Comparison of ENCODE assay signal across 22 cellular contexts in genomic region chr17:65227637-65228036, GRCh38.
DNase-seq lines count a peak whose midpoint lies in the region; ATAC-seq and TF ChIP-seq lines count a peak whose summit lies in the region.
"Had no signal": no experiment of that assay in that cellular context is flagged by ENCODE, and none has a peak within 500 bp of the region (broad histone marks: within the 10 kb centered on the region; RNA-seq: fewer than 3 reads in every experiment).

No MANE protein-coding gene starts in this region.

- peak overlapping the region; percentile 91 for H3K27ac Mint-ChIP-seq in T-helper 2 cell treated with Interferon-gamma antibody and Interleukin-4, amounts not matched to agents 5 μg/mL and 100 μg/mL, for 36 hours
- no peak overlapping the region for H3K27ac Mint-ChIP-seq in CD8-positive, alpha-beta T cell
- H3K27ac Mint-ChIP-seq in natural killer cell = no peak overlapping the region

- H3K79me2 ChIP-seq in SK-N-SH (ENCODE audit: insufficient read depth) = no peaks in the 10 kb centered on the region

- H3K27me3 ChIP-seq in CD8-positive, alpha-beta T cell (ENCODE audit: insufficient read depth, low read length) = no peaks in the 10 kb centered on the region
- H3K27me3 ChIP-seq in SK-N-SH (ENCODE audit: insufficient read depth) (no peaks in the 10 kb centered on the region), right cardiac atrium (ENCODE audit: control insufficient read depth, insufficient read depth) (no peaks in the 10 kb centered on the region)

- no peak overlapping the region for H2AFZ ChIP-seq in SK-N-SH (ENCODE audit: low read depth)
- H2AFZ ChIP-seq: GM23248 had no signal

- peaks cover 21% of the 10 kb centered on the region for H3K4me1 ChIP-seq in CD8-positive, alpha-beta T cell (ENCODE audit: insufficient read depth, low read length)
- H3K4me1 ChIP-seq in SK-N-SH (ENCODE audit: control insufficient read depth in 1 of 2, insufficient read depth in 2 of 2, low read depth in 1 of 2, low read length in 1 of 2) (peaks cover 10 to 29% of the 10 kb centered on the region in 2 experiments; a peak in 3 of 4 replicates), right cardiac atrium (ENCODE audit: control insufficient read depth, insufficient read depth, low read length) (peaks cover 4% of the 10 kb centered on the region)

- WGBS in SK-N-SH (ENCODE audit: low lambda C conversion rate) = 45% methylated on average over 4 of the region's 4 CpGs
- 57% methylated on average over 4 of the region's 4 CpGs for WGBS in right cardiac atrium

- intact Hi-C loops in CD8-positive, alpha-beta T cell (cut with DNase I, micrococcal nuclease) = no loop called here
- intact Hi-C loops in natural killer cell (cut with micrococcal nuclease) (no loop called here), right cardiac atrium (cut with DNase I) (no loop called here)

- H3K9ac ChIP-seq in SK-N-SH = no peak overlapping the region
- H3K9ac ChIP-seq: GM23248 had no signal

- peak in 1 of 2 experiments; percentile 54; a peak in 3 of 4 replicates for TF ChIP-seq EP300 in SK-N-SH (IDR thresholded peaks at IDR 0.05; ENCODE audit: borderline replicate concordance in 1 of 2, low read depth in 1 of 2, low read length in 1 of 2)

- no peaks in the 10 kb centered on the region for H4K20me1 ChIP-seq in SK-N-SH (ENCODE audit: insufficient read depth)

- no peaks in the 10 kb centered on the region for H3K36me3 ChIP-seq in CD8-positive, alpha-beta T cell (ENCODE audit: insufficient read depth, low read length)
- no peaks in the 10 kb centered on the region for H3K36me3 ChIP-seq in SK-N-SH (replicated peaks in 1 of 2; ENCODE audit: control insufficient read depth in 1 of 2, insufficient read depth in 2 of 2, low read length in 1 of 2)

- H3K4me1 Mint-ChIP-seq in T-helper 2 cell treated with Interferon-gamma antibody and Interleukin-4, amounts not matched to agents 5 μg/mL and 100 μg/mL, for 36 hours (ENCODE audit: low read depth) = peaks cover 55% of the 10 kb centered on the region
- peaks cover 20% of the 10 kb centered on the region for H3K4me1 Mint-ChIP-seq in CD8-positive, alpha-beta T cell (ENCODE audit: low read depth)
- H3K4me1 Mint-ChIP-seq in natural killer cell = peaks cover 31 to 34% of the 10 kb centered on the region in 2 donors

- TF ChIP-seq CTCF in CD8-positive, alpha-beta T cell (IDR thresholded peaks at IDR 0.05) = no peak
- TF ChIP-seq CTCF in SK-N-SH (IDR thresholded peaks at IDR 0.05) (no peak), natural killer cell (IDR thresholded peaks at IDR 0.05) (no peak)

- POLR2A ChIA-PET in CD8-positive, alpha-beta T cell (lab: Charles Lee) = no interaction called here
- POLR2A ChIA-PET in SK-N-SH (lab: Yijun Ruan, JAX) = no interaction called here

- no peak overlapping the region for H3K4me2 ChIP-seq in SK-N-SH

- H3K36me3 Mint-ChIP-seq in T-helper 2 cell treated with Interferon-gamma antibody and Interleukin-4, amounts not matched to agents 5 μg/mL and 100 μg/mL, for 36 hours (ENCODE audit: low read depth) = peaks cover 8% of the 10 kb centered on the region
- no peaks in the 10 kb centered on the region for H3K36me3 Mint-ChIP-seq in CD8-positive, alpha-beta T cell
- no peaks in the 10 kb centered on the region for H3K36me3 Mint-ChIP-seq in natural killer cell

- no peak for ATAC-seq in CD8-positive, alpha-beta T cell
- ATAC-seq in natural killer cell (no peak), HG03039 (IDR thresholded peaks at IDR 0.05; ENCODE audit: unreplicated experiment) (no peak), right cardiac atrium (no peak)
- ATAC-seq: PC-3 had no signal

- no peak overlapping the region for H3K27ac ChIP-seq in CD8-positive, alpha-beta T cell (ENCODE audit: low read depth, low read length)
- H3K27ac ChIP-seq in SK-N-SH (ENCODE audit: low read depth in 2 of 2, low read length in 1 of 2) = peak overlapping the region in 1 of 2 experiments; percentile 91; a peak in 1 of 4 replicates
- no peak overlapping the region for H3K27ac ChIP-seq in right cardiac atrium (ENCODE audit: low read length)
- H3K27ac ChIP-seq: GM23248 had no signal

- no peaks in the 10 kb centered on the region for H3K9me2 ChIP-seq in SK-N-SH

- CTCF ChIA-PET in CD8-positive, alpha-beta T cell (lab: Charles Lee) = interaction anchor here (1.6 kb wide), 1 partner anchor 938 kb away, joined by 3 read pairs; no protein-coding TSS in a partner anchor
- CTCF ChIA-PET in SK-N-SH (lab: Yijun Ruan, JAX) = interaction anchor here (1.1 to 1.4 kb wide), 5 partner anchors 17 to 90 kb away, joined by 3 to 4 read pairs (median 3); partner anchors contain the start of gene RGS9

- no peak overlapping the region for H3K4me3 ChIP-seq in CD8-positive, alpha-beta T cell (ENCODE audit: low read depth, low read length)
- H3K4me3 ChIP-seq in SK-N-SH (ENCODE audit: low read depth in 2 of 2, low read length in 1 of 2) = no peak overlapping the region
- H3K4me3 ChIP-seq in right cardiac atrium (ENCODE audit: low read length) = no peak overlapping the region
- H3K4me3 ChIP-seq: GM23248, K562 had no signal

- no peak for TF ChIP-seq RAD21 in SK-N-SH (IDR thresholded peaks at IDR 0.05; ENCODE audit: low read length)

- no peak for DNase-seq in T-helper 2 cell treated with Interferon-gamma antibody and Interleukin-4, amounts not matched to agents 5 μg/mL and 100 μg/mL, for 36 hours (ENCODE audit: low spot score)
- DNase-seq in T-helper 2 cell (no peak), SK-N-SH (no peak), natural killer cell (no peak), right cardiac atrium (no peak)
- no peak for DNase-seq in CD8-positive, alpha-beta T cell
- DNase-seq: 8988T; ACHN; GM23248; H7; Kasumi-1; MV-4-11; NCI-H1105; NCI-H1436 treated with DMSO at 0.1 percent for 48 hours; NCI-H2029; NCI-H446; NCI-H524 treated with DMSO at 0.1 percent for 48 hours; NCI-H82; NK-92 treated with Interleukin-12 subunit alpha and Interleukin-12 subunit beta, amount 100 ng/mL, for 24 hours; PC-3 had no signal

- no peaks in the 10 kb centered on the region for H3K9me3 Mint-ChIP-seq in T-helper 2 cell treated with Interferon-gamma antibody and Interleukin-4, amounts not matched to agents 5 μg/mL and 100 μg/mL, for 36 hours
- no peaks in the 10 kb centered on the region for H3K9me3 Mint-ChIP-seq in CD8-positive, alpha-beta T cell
- no peaks in the 10 kb centered on the region for H3K9me3 Mint-ChIP-seq in natural killer cell

- no peaks in the 10 kb centered on the region for H3K27me3 Mint-ChIP-seq in T-helper 2 cell treated with Interferon-gamma antibody and Interleukin-4, amounts not matched to agents 5 μg/mL and 100 μg/mL, for 36 hours (ENCODE audit: low read depth)
- H3K27me3 Mint-ChIP-seq in CD8-positive, alpha-beta T cell (ENCODE audit: low read depth) = peaks cover 5% of the 10 kb centered on the region
- H3K27me3 Mint-ChIP-seq in natural killer cell (ENCODE audit: low read depth in 2 of 2) = peaks cover 0 to 5% of the 10 kb centered on the region in 2 donors

- H3K9me3 ChIP-seq in CD8-positive, alpha-beta T cell (ENCODE audit: low read length) = no peaks in the 10 kb centered on the region
- no peaks in the 10 kb centered on the region for H3K9me3 ChIP-seq in SK-N-SH
- H3K9me3 ChIP-seq in right cardiac atrium (ENCODE audit: control insufficient read depth, low read length) = no peaks in the 10 kb centered on the region

- peaks cover 25% of the 10 kb centered on the region for H3F3A ChIP-seq in SK-N-SH (replicated peaks; ENCODE audit: insufficient read depth)

- H3K4me3 Mint-ChIP-seq in T-helper 2 cell treated with Interferon-gamma antibody and Interleukin-4, amounts not matched to agents 5 μg/mL and 100 μg/mL, for 36 hours = peak overlapping the region; percentile 53
- peak overlapping the region; percentile 1 for H3K4me3 Mint-ChIP-seq in CD8-positive, alpha-beta T cell
- H3K4me3 Mint-ChIP-seq in natural killer cell = peak overlapping the region; percentile 25

TF ChIP-seq in SK-N-SH, 30 proteins besides CTCF, POLR2A, EP300 and RAD21:
- TF ChIP-seq PBX3 (IDR thresholded peaks at IDR 0.05) (peak; percentile 52; the same call in 1 of the 2 replicates), TEAD4 (IDR thresholded peaks at IDR 0.05; ENCODE audit: borderline replicate concordance, insufficient read depth) (no peak)
TF ChIP-seq in SK-N-SH: peak in this region for 1.

Comparison
In these comparisons a context has a peak if more than half of its experiments do, and no peak if none do; other contexts are left out.
1. H3K4me3 Mint-ChIP-seq: peak in every context shown above with its lines; median percentile 53 in T-helper 2 cell treated with Interferon-gamma antibody and Interleukin-4, amounts not matched to agents 5 μg/mL and 100 μg/mL, for 36 hours; 25 in natural killer cell; 1 in CD8-positive, alpha-beta T cell.